In the genomic region with DNA sequence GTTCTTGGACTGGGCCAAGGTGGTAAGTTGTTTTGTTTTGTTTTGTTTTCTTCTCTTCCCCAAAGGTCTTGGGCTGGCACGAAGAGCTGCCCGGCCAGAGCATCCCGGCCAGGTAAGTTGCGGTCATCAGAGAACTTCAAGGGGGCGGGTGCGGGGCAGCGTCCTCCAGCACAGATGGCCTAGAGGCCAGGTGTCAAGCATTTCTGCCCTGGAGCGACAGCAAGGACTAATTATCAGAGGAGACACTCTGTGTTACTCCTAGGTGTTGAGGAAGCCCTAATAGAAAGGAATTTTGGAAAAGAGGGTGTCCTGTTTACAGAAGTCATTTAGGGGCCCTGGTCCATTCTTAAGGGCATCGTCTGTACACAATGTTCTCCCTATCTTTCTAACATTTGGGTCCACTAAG, we compare ENCODE assay signal across 8 cellular contexts. TPM values are rescaled to one million over a fixed set of nuclear protein-coding genes. Genes with fewer than 3 reads are reported as not detected.
DNase-seq lines count a peak whose midpoint lies in the region; ATAC-seq lines count a peak whose summit lies in the region.

No MANE protein-coding gene starts in this region.

- no peak for ATAC-seq in natural killer cell treated with Interleukin-12 subunit alpha and Interleukin-12 subunit beta and Interleukin-15 and Interleukin-18, amount 100 ng/mL, for 72 hours
- no peak for ATAC-seq in GM21390 (IDR thresholded peaks at IDR 0.05; ENCODE audit: unreplicated experiment)
- ATAC-seq in GM21529 (IDR thresholded peaks at IDR 0.05; ENCODE audit: unreplicated experiment), result no peak

- WGBS in ectodermal cell, 2 experiments, result 7 to 10% methylated on average over 9 of the region's 9 CpGs

- no peaks in the 10 kb centered on the region for H3K9me3 ChIP-seq in BLaER1 treated with 17β-estradiol and CSF1 and Interleukin-3, amounts not matched to agents 10 nM and 100 nM (replicated peaks in 1 of 11)
- H3K9me3 ChIP-seq in ectodermal cell (ENCODE audit: control insufficient read depth, low read length), result no peaks in the 10 kb centered on the region

- H3K27ac ChIP-seq in BLaER1 treated with 17β-estradiol and CSF1 and Interleukin-3, amounts not matched to agents 10 nM and 100 nM, result peak overlapping the region in 2 of 11 experiments; percentile 69 to 71; a peak in 1 of 22 replicates
- peak overlapping the region; percentile 99 for H3K27ac ChIP-seq in ectodermal cell (ENCODE audit: insufficient read depth, low read depth, low read length, poor library complexity, severe bottlenecking)

- peaks cover 10 to 30% (median 23%) of the 10 kb centered on the region in 10 experiments for H3K4me1 ChIP-seq in BLaER1 treated with 17β-estradiol and CSF1 and Interleukin-3, amounts not matched to agents 10 nM and 100 nM
- H3K4me1 ChIP-seq in ectodermal cell (ENCODE audit: control insufficient read depth, insufficient read depth, low read length), result no peaks in the 10 kb centered on the region

- H3K27me3 Mint-ChIP-seq in natural killer cell treated with Interleukin-12 subunit alpha and Interleukin-12 subunit beta and Interleukin-15 and Interleukin-18, amount 100 ng/mL, for 72 hours, result peaks cover 19 to 31% of the 10 kb centered on the region in 2 donors

- peak overlapping the region; percentile 85 to 100 (median 98) for H3K4me2 ChIP-seq in BLaER1 treated with 17β-estradiol and CSF1 and Interleukin-3, amounts not matched to agents 10 nM and 100 nM

- DNase-seq in NCI-H146 (lab: John Stamatoyannopoulos, UW) (peak; percentile 65), NCI-H1436 treated with DMSO at 0.1 percent for 48 hours (lab: John Stamatoyannopoulos, UW) (no peak), cerebellar nuclear complex (lab: John Stamatoyannopoulos, UW) (no peak)
- no peak for DNase-seq in natural killer cell treated with Interleukin-12 subunit alpha and Interleukin-12 subunit beta and Interleukin-15 and Interleukin-18, amount 100 ng/mL, for 72 hours (ENCODE audit: low spot score)

- peaks cover 10 to 11% of the 10 kb centered on the region in 2 donors for H3K4me1 Mint-ChIP-seq in natural killer cell treated with Interleukin-12 subunit alpha and Interleukin-12 subunit beta and Interleukin-15 and Interleukin-18, amount 100 ng/mL, for 72 hours (ENCODE audit: low read depth in 2 of 2)

- H3K27me3 ChIP-seq in BLaER1 treated with 17β-estradiol and CSF1 and Interleukin-3, amounts not matched to agents 10 nM and 100 nM, result peaks cover 42 to 70% (median 59%) of the 10 kb centered on the region in 11 experiments
- peaks cover 5% of the 10 kb centered on the region for H3K27me3 ChIP-seq in ectodermal cell (ENCODE audit: control insufficient read depth, insufficient read depth, low read length, poor library complexity, severe bottlenecking)

- peak overlapping the region; percentile 56 to 73 (median 66) for H3K4me3 ChIP-seq in BLaER1 treated with 17β-estradiol and CSF1 and Interleukin-3, amounts not matched to agents 10 nM and 100 nM
- H3K4me3 ChIP-seq in ectodermal cell (ENCODE audit: insufficient read depth, low read depth, low read length), result peak overlapping the region; percentile 80

- no peaks in the 10 kb centered on the region for H3K36me3 ChIP-seq in BLaER1 treated with 17β-estradiol and CSF1 and Interleukin-3, amounts not matched to agents 10 nM and 100 nM
- no peaks in the 10 kb centered on the region for H3K36me3 ChIP-seq in ectodermal cell (ENCODE audit: control insufficient read depth, insufficient read depth, low read length)

- H3K36me3 Mint-ChIP-seq in natural killer cell treated with Interleukin-12 subunit alpha and Interleukin-12 subunit beta and Interleukin-15 and Interleukin-18, amount 100 ng/mL, for 72 hours, result no peaks in the 10 kb centered on the region

- H3K4me3 Mint-ChIP-seq in natural killer cell treated with Interleukin-12 subunit alpha and Interleukin-12 subunit beta and Interleukin-15 and Interleukin-18, amount 100 ng/mL, for 72 hours, result peak overlapping the region; percentile 94

- H3K27ac Mint-ChIP-seq in natural killer cell treated with Interleukin-12 subunit alpha and Interleukin-12 subunit beta and Interleukin-15 and Interleukin-18, amount 100 ng/mL, for 72 hours, result no peak overlapping the region

- H3K9me3 Mint-ChIP-seq in natural killer cell treated with Interleukin-12 subunit alpha and Interleukin-12 subunit beta and Interleukin-15 and Interleukin-18, amount 100 ng/mL, for 72 hours, result no peaks in the 10 kb centered on the region

- H4K20me1 ChIP-seq in BLaER1 treated with 17β-estradiol and CSF1 and Interleukin-3, amounts not matched to agents 10 nM and 100 nM, result peaks cover 0 to 14% (median 0%) of the 10 kb centered on the region in 11 experiments; a peak in 4 of 22 replicates

- peak overlapping the region in 8 of 11 experiments; percentile 66 to 79 (median 74); a peak in 12 of 22 replicates for H3K9ac ChIP-seq in BLaER1 treated with 17β-estradiol and CSF1 and Interleukin-3, amounts not matched to agents 10 nM and 100 nM

RNA-seq across cellular contexts. Expression of a gene that starts 1.2 kb away (rescaled TPM):
- 5.7 TPM for polyA plus RNA-seq in ectodermal cell (2013, experiment 1 of 4)
- 6.1 TPM for polyA plus RNA-seq in ectodermal cell (2013, experiment 2 of 4)
- 5.8 TPM for polyA plus RNA-seq in ectodermal cell (2013, experiment 3 of 4)
- polyA plus RNA-seq in ectodermal cell (2013, experiment 4 of 4), result 7.6 TPM
- total RNA-seq in natural killer cell treated with Interleukin-12 subunit alpha and Interleukin-12 subunit beta and Interleukin-15 and Interleukin-18, amount 100 ng/mL, for 72 hours, result 1 to 10 TPM in 1 of 2 donors, under 1 TPM in 1; 0.10 to 1.3 TPM
